In the genomic region with DNA sequence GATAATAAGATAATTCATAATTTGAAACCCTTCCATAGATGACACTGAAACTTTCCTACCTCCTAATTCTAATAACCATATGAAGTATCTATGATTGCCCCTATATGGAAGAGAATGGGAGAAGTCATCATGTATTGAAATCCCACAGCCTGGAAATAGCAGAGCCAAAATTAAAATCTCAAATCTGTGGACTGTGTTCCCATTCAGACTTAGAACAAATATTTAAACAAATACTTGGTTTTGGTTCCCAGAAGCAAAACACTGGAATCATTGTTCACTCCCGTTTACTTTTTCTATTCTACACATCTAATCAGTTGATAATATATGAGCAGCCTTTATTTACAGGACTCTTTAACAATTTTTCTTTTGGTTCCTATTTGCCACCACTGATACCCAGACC, we compare ENCODE assay signal across 5 cellular contexts.
"Had no signal": no experiment of that assay in that cellular context is flagged by ENCODE, and none has a peak within 500 bp of the region (broad histone marks: within the 10 kb centered on the region; RNA-seq: fewer than 3 reads in every experiment).

No MANE protein-coding gene starts in this region.

- H3K27ac Mint-ChIP-seq: H9 had no signal

- H3K4me3 Mint-ChIP-seq: GM23338, H9 had no signal

- H3K4me3 ChIP-seq: GM23338, K562 had no signal

- DNase-seq: H9, HCEC 1CT, IMR-90 had no signal

- H3K9me3 Mint-ChIP-seq: GM23338, H9 had no signal

- ATAC-seq: GM23338, K562 had no signal
